ENCODE assay signal across 16 cellular contexts in genomic region chr14:23446291-23446851, GRCh38. TPM values are rescaled to one million over a fixed set of nuclear protein-coding genes. Genes with fewer than 3 reads are reported as not detected.
DNase-seq lines count a peak whose midpoint lies in the region; ATAC-seq and TF ChIP-seq lines count a peak whose summit lies in the region.
"Had no signal": no experiment of that assay in that cellular context is flagged by ENCODE, and none has a peak within 500 bp of the region (broad histone marks: within the 10 kb centered on the region; RNA-seq: fewer than 3 reads in every experiment).

No MANE protein-coding gene starts in this region.

- no peak overlapping the region for H3K4me3 ChIP-seq in colonic mucosa
- H3K4me3 ChIP-seq in mucosa of descending colon = no peak overlapping the region
- no peak overlapping the region for H3K4me3 ChIP-seq in smooth muscle cell
- H3K4me3 ChIP-seq: GM23338 had no signal

- H4K20me1 ChIP-seq in smooth muscle cell (ENCODE audit: low read depth) = no peaks in the 10 kb centered on the region

- peak; percentile 33 for ATAC-seq in Right ventricle myocardium superior (ENCODE audit: poor library complexity)
- peak; percentile 58 for ATAC-seq in mucosa of descending colon
- no peak for ATAC-seq in HG03039 (IDR thresholded peaks at IDR 0.05; ENCODE audit: unreplicated experiment)
- no peak for ATAC-seq in HG03521 (IDR thresholded peaks at IDR 0.05; ENCODE audit: unreplicated experiment)
- ATAC-seq: GM23338; stimulated activated naive CD8-positive, alpha-beta T cell treated with anti-CD3 and anti-CD28 coated beads, Interleukin-15, amount 100 ng/mL, for 72 hours had no signal

- no peaks in the 10 kb centered on the region for H3K4me1 ChIP-seq in colonic mucosa
- peaks cover 25% of the 10 kb centered on the region for H3K4me1 ChIP-seq in mucosa of descending colon (ENCODE audit: low read depth)
- peaks cover 16% of the 10 kb centered on the region for H3K4me1 ChIP-seq in smooth muscle cell (ENCODE audit: low read depth)

- WGBS in smooth muscle cell (ENCODE audit: low lambda C conversion rate) = 77% methylated on average over 4 of the region's 4 CpGs

- H3K36me3 ChIP-seq in colonic mucosa (no peaks in the 10 kb centered on the region), mucosa of descending colon (ENCODE audit: low read depth) (no peaks in the 10 kb centered on the region), smooth muscle cell (ENCODE audit: low read depth) (no peaks in the 10 kb centered on the region)

- H3K9me3 ChIP-seq in colonic mucosa = no peaks in the 10 kb centered on the region
- no peaks in the 10 kb centered on the region for H3K9me3 ChIP-seq in mucosa of descending colon
- no peaks in the 10 kb centered on the region for H3K9me3 ChIP-seq in smooth muscle cell (replicated peaks; ENCODE audit: low read depth)

- H3K79me2 ChIP-seq in smooth muscle cell (ENCODE audit: low read depth) = no peaks in the 10 kb centered on the region

- H3K4me2 ChIP-seq in smooth muscle cell = no peak overlapping the region
- H3K4me2 ChIP-seq: GM23338 had no signal

- H2AFZ ChIP-seq in smooth muscle cell (ENCODE audit: low read depth) = peak overlapping the region; percentile 72
- H2AFZ ChIP-seq: GM23338 had no signal

- H3K27me3 ChIP-seq in colonic mucosa = no peaks in the 10 kb centered on the region
- H3K27me3 ChIP-seq in smooth muscle cell (ENCODE audit: low read depth) = no peaks in the 10 kb centered on the region

- H3K27ac ChIP-seq in colonic mucosa = peak overlapping the region; percentile 69
- H3K27ac ChIP-seq in smooth muscle cell (ENCODE audit: low read depth) = no peak overlapping the region

- H3K9ac ChIP-seq in colonic mucosa (ENCODE audit: low read depth in 2 of 2, low read length in 2 of 2) = peak overlapping the region in 1 of 2 donors; percentile 46
- no peak overlapping the region for H3K9ac ChIP-seq in smooth muscle cell (ENCODE audit: low read depth)

- intact Hi-C loops in colonic mucosa (cut with DNase I) = loop anchor here (10.0 kb wide), 1 partner anchor 122 kb away; the partner anchor contains the start of gene PABPN1
- intact Hi-C loops in Right ventricle myocardium superior (cut with DNase I) = no loop called here
- intact Hi-C loops in mucosa of descending colon (cut with DNase I, micrococcal nuclease) = no loop called here

- DNase-seq in colonic mucosa = peak; percentile 59
- DNase-seq in Right ventricle myocardium superior = no peak
- peak in 2 of 3 donors; percentile 62 to 64 for DNase-seq in mucosa of descending colon
- DNase-seq in smooth muscle cell (lab: John Stamatoyannopoulos, UW; ENCODE audit: unreplicated experiment) = no peak
- no peak for DNase-seq in DMS79 (lab: John Stamatoyannopoulos, UW)
- DNase-seq: activated CD4-positive, alpha-beta T cell treated with anti-CD3 and anti-CD28 coated beads, Interleukin-2, amount 50 U/mL, for 1 hour; IMR-90; NCI-H2029; stimulated activated naive CD8-positive, alpha-beta T cell treated with anti-CD3 and anti-CD28 coated beads, Interleukin-15, amount 100 ng/mL, for 72 hours; SW 1271 had no signal

- TF ChIP-seq CTCF in colonic mucosa (IDR thresholded peaks at IDR 0.05) (peak; percentile 12), mucosa of descending colon (IDR thresholded peaks at IDR 0.05) (no peak), smooth muscle cell (IDR thresholded peaks at IDR 0.05; ENCODE audit: borderline replicate concordance, insufficient read depth, poor library complexity, severe bottlenecking) (no peak)

- H3F3A ChIP-seq in smooth muscle cell (ENCODE audit: low read depth) = no peaks in the 10 kb centered on the region

RNA-seq across cellular contexts. Expression of gene MYH7, which starts 10.9 kb away (rescaled TPM):
- 1 to 10 TPM in 1 of 2 donors, not detected in 1; 1.2 TPM for total RNA-seq in colonic mucosa
- total RNA-seq in Right ventricle myocardium superior = 11,793 TPM
- total RNA-seq in mucosa of descending colon = 1 to 10 TPM in 2 of 3 donors, under 1 TPM in 1; 0.13 to 6.2 (median 1.2) TPM
- not detected in 2 replicates for total RNA-seq in smooth muscle cell
- polyA plus RNA-seq in smooth muscle cell = 0.02 TPM in 1 of 2 replicates, not detected in the other
- total RNA-seq: glomerular endothelial cell, GM23338, IMR-90, NCI-H460 had no signal
- polyA plus RNA-seq: GM23338, IMR-90 had no signal

RNA-seq across cellular contexts. Expression of gene NGDN, which starts 23.1 kb away (rescaled TPM):
- total RNA-seq in colonic mucosa (10 to 100 TPM; 21.4 to 27.6 TPM), Right ventricle myocardium superior (17.0 TPM), mucosa of descending colon (10 to 100 TPM; 29.1 to 35.3 (median 29.9) TPM), smooth muscle cell (43.2 and 52.0 TPM in 2 replicates)
- polyA plus RNA-seq in smooth muscle cell = 58.0 and 59.6 TPM in 2 replicates

RNA-seq across cellular contexts. Expression of gene MYH6, which starts 38.3 kb away (rescaled TPM):
- total RNA-seq in colonic mucosa = 1 to 10 TPM in 1 of 2 donors, not detected in 1; 1.6 TPM
- total RNA-seq in Right ventricle myocardium superior = 4,934 TPM
- total RNA-seq in mucosa of descending colon = 1 to 10 TPM in 1 of 3 donors, under 1 TPM in 1, not detected in 1; 0.09 to 1.4 TPM
- not detected in 2 replicates for total RNA-seq in smooth muscle cell
- 0.23 and 0.53 TPM in 2 replicates for polyA plus RNA-seq in smooth muscle cell
- total RNA-seq: glomerular endothelial cell, IMR-90, NCI-H460, neural crest cell had no signal
- polyA plus RNA-seq: IMR-90 had no signal

Comparison
In these comparisons a context has a peak if more than half of its experiments do, and no peak if none do; other contexts are left out.
1. DNase-seq: peak in colonic mucosa (single experiment) and mucosa of descending colon (2 of 3); none in Right ventricle myocardium superior (single experiment), smooth muscle cell (single experiment) and DMS79 (single experiment).
2. ATAC-seq: peak in Right ventricle myocardium superior (single experiment) and mucosa of descending colon (single experiment); none in HG03039 (single experiment) and HG03521 (single experiment).
3. RNA of gene MYH7, which starts 10.9 kb away (total RNA-seq): 11,793 TPM in Right ventricle myocardium superior (single experiment); 1.2 TPM in colonic mucosa, 0.13 to 6.2 TPM in mucosa of descending colon and not detected in smooth muscle cell; every median in the first group is over 1,000 times any median in the second.
4. RNA of gene MYH6, which starts 38.3 kb away (total RNA-seq): 4,934 TPM in Right ventricle myocardium superior (single experiment); 1.6 TPM in colonic mucosa, 0.09 to 1.4 TPM in mucosa of descending colon and not detected in smooth muscle cell; every median in the first group is over 1,000 times any median in the second.